Comparison of ENCODE assay signal across 17 cellular contexts in the genomic region with DNA sequence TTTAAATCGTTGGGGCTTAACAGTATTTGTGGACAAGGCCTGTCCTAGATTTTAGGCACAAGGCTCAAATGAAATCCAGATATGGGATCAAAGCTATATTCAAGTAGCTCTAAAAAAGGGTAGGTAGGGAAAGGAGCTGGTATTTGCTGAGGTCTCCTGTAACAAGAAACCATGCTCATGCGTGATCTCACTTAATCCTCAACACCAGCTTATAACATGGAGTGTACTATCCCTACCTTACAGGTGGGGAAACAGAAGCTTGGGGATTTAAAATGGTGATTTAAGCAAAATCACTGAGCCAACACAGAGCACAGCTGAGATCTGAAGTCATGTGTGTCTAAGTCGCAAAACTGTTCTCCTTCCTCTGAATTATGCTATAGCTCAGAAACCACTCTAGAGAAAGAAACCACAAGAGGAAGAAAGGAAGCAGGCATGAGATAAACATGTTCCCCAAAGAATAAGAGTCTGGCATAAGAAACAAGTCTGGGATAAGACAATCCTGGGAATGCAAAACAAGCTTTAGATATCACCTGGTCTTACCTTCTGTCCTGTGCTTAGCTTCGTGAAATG. TPM values are rescaled to one million over a fixed set of nuclear protein-coding genes. Genes with fewer than 3 reads are reported as not detected.
DNase-seq lines count a peak whose midpoint lies in the region; ATAC-seq and TF ChIP-seq lines count a peak whose summit lies in the region.
"Had no signal": no experiment of that assay in that cellular context is flagged by ENCODE, and none has a peak within 500 bp of the region (broad histone marks: within the 10 kb centered on the region; RNA-seq: fewer than 3 reads in every experiment).

No MANE protein-coding gene starts in this region.

- H3K36me3 ChIP-seq in BLaER1: peaks cover 31% of the 10 kb centered on the region

- peaks cover 73 to 83% (median 83%) of the 10 kb centered on the region in 3 donors for H3K4me1 Mint-ChIP-seq in naive B cell
- H3K4me1 Mint-ChIP-seq in activated naive CD4-positive, alpha-beta T cell treated with anti-CD3 and anti-CD28 coated beads for 36 hours (ENCODE audit: low read depth): peaks cover 38% of the 10 kb centered on the region

- peak; percentile 74 for DNase-seq in MV-4-11 (lab: John Stamatoyannopoulos, UW)
- DNase-seq in astrocyte of the spinal cord (ENCODE audit: low read depth, low spot score): peak; percentile 40
- no peak for DNase-seq in naive B cell
- DNase-seq in cerebellum (ENCODE audit: low spot score): no peak
- DNase-seq in DMS153 (lab: John Stamatoyannopoulos, UW): no peak
- no peak for DNase-seq in activated naive CD4-positive, alpha-beta T cell treated with anti-CD3 and anti-CD28 coated beads for 36 hours
- DNase-seq: body of pancreas; CD4-positive, CD25-positive, alpha-beta regulatory T cell; HFFc6; NCI-H1417 treated with DMSO at 0.1 percent for 48 hours; NCI-H748 treated with DMSO at 0.1 percent for 48 hours; testis had no signal

- TF ChIP-seq CTCF in astrocyte of the spinal cord (IDR thresholded peaks at IDR 0.05; ENCODE audit: low read depth, low read length): no peak

- intact Hi-C loops in activated naive CD4-positive, alpha-beta T cell treated with anti-CD3 and anti-CD28 coated beads for 36 hours (cut with micrococcal nuclease): loop anchor here (2.0 to 10.0 kb wide), 4 partner anchors 14 to 1130 kb away; partner anchors contain the start of genes GEN1 and SMC6

- no peaks in the 10 kb centered on the region for H3K9me3 Mint-ChIP-seq in naive B cell
- no peaks in the 10 kb centered on the region for H3K9me3 Mint-ChIP-seq in activated naive CD4-positive, alpha-beta T cell treated with anti-CD3 and anti-CD28 coated beads for 36 hours
- H3K9me3 Mint-ChIP-seq: T-helper 1 cell treated with Interleukin-12 subunit alpha and Interleukin-12 subunit beta and Interleukin-4 antibody, amounts not matched to agents 30 μg/mL and 1 μg/mL, for 36 hours had no signal

- H3K9ac ChIP-seq in BLaER1: peak overlapping the region; percentile 7; the same call in 1 of the 2 replicates
- H3K9ac ChIP-seq: parathyroid adenoma had no signal

- ATAC-seq in naive B cell (ENCODE audit: low read depth in 2 of 2) (peak; percentile 49 to 52), HG02623 (IDR thresholded peaks at IDR 0.05; ENCODE audit: unreplicated experiment) (no peak)
- ATAC-seq: body of pancreas had no signal

- CTCF ChIA-PET in activated naive CD4-positive, alpha-beta T cell treated with anti-CD3 and anti-CD28 coated beads for 36 hours (lab: Charles Lee): interaction anchor here (1.0 to 4.3 kb wide), 4 partner anchors 10 to 134 kb away, joined by 3 to 30 read pairs (median 8); no protein-coding TSS in a partner anchor

- peak overlapping the region; percentile 95 for H3K27ac ChIP-seq in BLaER1
- H3K27ac ChIP-seq: parathyroid adenoma, testis had no signal

- peak overlapping the region; percentile 87 to 97 (median 88) for H3K27ac Mint-ChIP-seq in naive B cell
- H3K27ac Mint-ChIP-seq in activated naive CD4-positive, alpha-beta T cell treated with anti-CD3 and anti-CD28 coated beads for 36 hours: no peak overlapping the region
- H3K27ac Mint-ChIP-seq: HFFc6; T-helper 1 cell treated with Interleukin-12 subunit alpha and Interleukin-12 subunit beta and Interleukin-4 antibody, amounts not matched to agents 30 μg/mL and 1 μg/mL, for 36 hours had no signal

- in situ Hi-C loops in astrocyte of the spinal cord (cut with HindIII; ENCODE audit: low sequenced_read_pairs): no loop called here

- 0 out of 2 replicates have a peak overlapping the region, but pooled peaks have one; percentile 7 for H3K4me3 ChIP-seq in BLaER1
- H3K4me3 ChIP-seq in astrocyte of the spinal cord (ENCODE audit: low read depth, low read length): no peak overlapping the region
- H3K4me3 ChIP-seq: body of pancreas, esophagus muscularis mucosa, testis had no signal

- H4K20me1 ChIP-seq in BLaER1: no peaks in the 10 kb centered on the region

- H3K27me3 ChIP-seq in BLaER1: no peaks in the 10 kb centered on the region
- H3K27me3 ChIP-seq: body of pancreas, esophagus muscularis mucosa, testis had no signal

- H3K4me1 ChIP-seq in BLaER1: peaks cover 83% of the 10 kb centered on the region
- H3K4me1 ChIP-seq: parathyroid adenoma had no signal

- peak overlapping the region; percentile 96 for H3K4me2 ChIP-seq in BLaER1

- no peaks in the 10 kb centered on the region for H3K9me3 ChIP-seq in BLaER1
- H3K9me3 ChIP-seq: body of pancreas, esophagus muscularis mucosa, testis had no signal

- peak overlapping the region in 7 of 8 donors; percentile 16 to 77 (median 63) for H3K4me3 Mint-ChIP-seq in naive B cell
- no peak overlapping the region for H3K4me3 Mint-ChIP-seq in activated naive CD4-positive, alpha-beta T cell treated with anti-CD3 and anti-CD28 coated beads for 36 hours
- H3K4me3 Mint-ChIP-seq: CD4-positive, CD25-positive, alpha-beta regulatory T cell; HFFc6; T-helper 1 cell treated with Interleukin-12 subunit alpha and Interleukin-12 subunit beta and Interleukin-4 antibody, amounts not matched to agents 30 μg/mL and 1 μg/mL, for 36 hours had no signal

- H3K27me3 Mint-ChIP-seq in naive B cell: no peaks in the 10 kb centered on the region
- no peaks in the 10 kb centered on the region for H3K27me3 Mint-ChIP-seq in activated naive CD4-positive, alpha-beta T cell treated with anti-CD3 and anti-CD28 coated beads for 36 hours (ENCODE audit: low read depth)

- H3K36me3 Mint-ChIP-seq in naive B cell: peaks cover 16 to 24% of the 10 kb centered on the region in 2 donors
- no peaks in the 10 kb centered on the region for H3K36me3 Mint-ChIP-seq in activated naive CD4-positive, alpha-beta T cell treated with anti-CD3 and anti-CD28 coated beads for 36 hours (ENCODE audit: low read depth)
- H3K36me3 Mint-ChIP-seq: CD4-positive, CD25-positive, alpha-beta regulatory T cell had no signal

RNA-seq across cellular contexts. Expression of gene CYRIA, which starts 43.1 kb away (rescaled TPM):
- 10 to 100 TPM; 14.7 to 24.5 (median 17.6) TPM for polyA plus RNA-seq in naive B cell (ENCODE audit: low read depth in 6 of 6)
- 28.2 TPM for total RNA-seq in cerebellum
- total RNA-seq in activated naive CD4-positive, alpha-beta T cell treated with anti-CD3 and anti-CD28 coated beads for 36 hours: 1 to 10 TPM; 1.0 to 1.2 TPM
- total RNA-seq: CD4-positive, CD25-positive, alpha-beta regulatory T cell; HFFc6 had no signal

Comparison
In these comparisons a context has a peak if more than half of its experiments do, and no peak if none do; other contexts are left out.
1. DNase-seq: peak in MV-4-11 (single experiment) and astrocyte of the spinal cord (single experiment); none in naive B cell (single experiment), cerebellum (single experiment), DMS153 (single experiment) and activated naive CD4-positive, alpha-beta T cell treated with anti-CD3 and anti-CD28 coated beads for 36 hours (single experiment).
2. RNA of gene CYRIA, which starts 43.1 kb away (total RNA-seq): 28.2 TPM in cerebellum (single experiment); 1.0 to 1.2 TPM in activated naive CD4-positive, alpha-beta T cell treated with anti-CD3 and anti-CD28 coated beads for 36 hours; every median in the first group is over 10 times any median in the second.